Comparison of ENCODE assay signal across 24 cellular contexts in genomic region chr3:126923895-126924294, GRCh38. TPM values are rescaled to one million over a fixed set of nuclear protein-coding genes. Genes with fewer than 3 reads are reported as not detected.
DNase-seq lines count a peak whose midpoint lies in the region; ATAC-seq, FAIRE-seq and TF ChIP-seq lines count a peak whose summit lies in the region.
"Had no signal": no experiment of that assay in that cellular context is flagged by ENCODE, and none has a peak within 500 bp of the region (broad histone marks: within the 10 kb centered on the region; RNA-seq: fewer than 3 reads in every experiment).

No MANE protein-coding gene starts in this region.

- H2BK120ac ChIP-seq in H9 (ENCODE audit: low read depth, low read length, poor library complexity, severe bottlenecking) = no peak overlapping the region

- no peaks in the 10 kb centered on the region for H4K20me1 ChIP-seq in H9 (ENCODE audit: control insufficient read depth, insufficient read depth, insufficient read length)

- H3K27ac Mint-ChIP-seq in T-helper 1 cell treated with Interleukin-12 subunit alpha and Interleukin-12 subunit beta and Interleukin-4 antibody, amounts not matched to agents 30 μg/mL and 1 μg/mL, for 36 hours = peak overlapping the region; percentile 11
- no peak overlapping the region for H3K27ac Mint-ChIP-seq in H9
- H3K27ac Mint-ChIP-seq in dendritic cell treated with granulocyte-macrophage colony-stimulating factor and Interleukin-4, amounts not matched to agents 40 ng/mL and 50 ng/mL, for 4 days = peak overlapping the region; percentile 90
- H3K27ac Mint-ChIP-seq: B cell; CD4-positive, alpha-beta T cell; CD8-positive, alpha-beta T cell had no signal

- H3K56ac ChIP-seq in H9 (ENCODE audit: insufficient read length, low read depth, low read length) = no peak overlapping the region

- TF ChIP-seq EP300 in sigmoid colon (IDR thresholded peaks at IDR 0.05) = no peak

- H4K8ac ChIP-seq in H9 (replicated peaks; ENCODE audit: insufficient read length, low read depth, low read length) = peak overlapping the region; percentile 40

- no peak overlapping the region for H2AFZ ChIP-seq in H9 (ENCODE audit: low read length)

- no peak overlapping the region for H4K5ac ChIP-seq in H9 (ENCODE audit: insufficient read length, low read depth, low read length)

- peaks cover 5% of the 10 kb centered on the region for H3K36me3 Mint-ChIP-seq in T-helper 1 cell treated with Interleukin-12 subunit alpha and Interleukin-12 subunit beta and Interleukin-4 antibody, amounts not matched to agents 30 μg/mL and 1 μg/mL, for 36 hours (ENCODE audit: low read depth)
- peaks cover 0 to 14% (median 9%) of the 10 kb centered on the region in 3 experiments; a peak in 6 of 7 replicates for H3K36me3 Mint-ChIP-seq in H9 (ENCODE audit: insufficient read depth in 1 of 3, low read depth in 3 of 3)
- H3K36me3 Mint-ChIP-seq in dendritic cell treated with granulocyte-macrophage colony-stimulating factor and Interleukin-4, amounts not matched to agents 40 ng/mL and 50 ng/mL, for 4 days (ENCODE audit: low read depth) = peaks cover 6% of the 10 kb centered on the region

- no peak overlapping the region for H2BK15ac ChIP-seq in H9 (ENCODE audit: low read depth, low read length)

- no peak overlapping the region for H3K9ac ChIP-seq in H9 (ENCODE audit: extremely low read depth, insufficient read length, low read length)
- H3K9ac ChIP-seq: BLaER1 treated with 17β-estradiol and CSF1 and Interleukin-3, amounts not matched to agents 10 nM and 100 nM had no signal

- no peak overlapping the region for H2BK12ac ChIP-seq in H9 (ENCODE audit: insufficient read length, low read depth, low read length)

- ATAC-seq in HG03432 (IDR thresholded peaks at IDR 0.05; ENCODE audit: unreplicated experiment) = no peak
- ATAC-seq: A549; CD8-positive, alpha-beta T cell had no signal

- H3K79me2 ChIP-seq in H9 (ENCODE audit: insufficient read depth, low read length) = no peaks in the 10 kb centered on the region

- no peaks in the 10 kb centered on the region for H3K36me3 ChIP-seq in sigmoid colon

- TF ChIP-seq POLR2A in sigmoid colon (IDR thresholded peaks at IDR 0.05) = no peak
- no peak for TF ChIP-seq POLR2A in H54 (IDR thresholded peaks at IDR 0.05; ENCODE audit: low read depth, low read length)

- no peak overlapping the region for H2BK20ac ChIP-seq in H9 (ENCODE audit: low read depth, low read length, poor library complexity, severe bottlenecking)

- DNase-seq in T-helper 1 cell = no peak
- DNase-seq in H9 = no peak
- DNase-seq in sigmoid colon = peak; percentile 35
- no peak for DNase-seq in H54 (ENCODE audit: insufficient read length, low spot score)
- no peak for DNase-seq in HEK293T (ENCODE audit: extremely low spot score)
- DNase-seq: AML-193; Caco-2; Calu3; CD4-positive, alpha-beta T cell; CD8-positive, alpha-beta T cell; DMS79 treated with DMSO at 0.1 percent for 48 hours; GF-D8 had no signal

- WGBS in H9 (ENCODE audit: extremely low coverage, insufficient read length, low lambda C conversion rate) = no CpG with 5 or more reads among the region's 7 CpGs
- WGBS in sigmoid colon, 2 donors = 89 to 95% methylated on average over 7 of the region's 7 CpGs

- H3K4me3 ChIP-seq in sigmoid colon = no peak overlapping the region
- H3K4me3 ChIP-seq: A549; BLaER1 treated with 17β-estradiol and CSF1 and Interleukin-3, amounts not matched to agents 10 nM and 100 nM had no signal

- no peak overlapping the region for H3K4me3 Mint-ChIP-seq in T-helper 1 cell treated with Interleukin-12 subunit alpha and Interleukin-12 subunit beta and Interleukin-4 antibody, amounts not matched to agents 30 μg/mL and 1 μg/mL, for 36 hours
- no peak overlapping the region for H3K4me3 Mint-ChIP-seq in H9
- no peak overlapping the region for H3K4me3 Mint-ChIP-seq in dendritic cell treated with granulocyte-macrophage colony-stimulating factor and Interleukin-4, amounts not matched to agents 40 ng/mL and 50 ng/mL, for 4 days
- H3K4me3 Mint-ChIP-seq: B cell; CD4-positive, alpha-beta T cell; CD8-positive, alpha-beta T cell had no signal

- H2AK5ac ChIP-seq in H9 (ENCODE audit: insufficient read length, low read length) = no peak overlapping the region

- peaks cover 7% of the 10 kb centered on the region for H3K9me3 Mint-ChIP-seq in T-helper 1 cell treated with Interleukin-12 subunit alpha and Interleukin-12 subunit beta and Interleukin-4 antibody, amounts not matched to agents 30 μg/mL and 1 μg/mL, for 36 hours
- peaks cover 11 to 12% of the 10 kb centered on the region in 2 experiments; a peak in 4 of 5 replicates for H3K9me3 Mint-ChIP-seq in H9
- H3K9me3 Mint-ChIP-seq in dendritic cell treated with granulocyte-macrophage colony-stimulating factor and Interleukin-4, amounts not matched to agents 40 ng/mL and 50 ng/mL, for 4 days = no peaks in the 10 kb centered on the region
- H3K9me3 Mint-ChIP-seq: CD4-positive, alpha-beta T cell had no signal

- H3K18ac ChIP-seq in H9 (ENCODE audit: insufficient read length, low read depth, low read length) = no peak overlapping the region

- no peaks in the 10 kb centered on the region for H3K4me1 ChIP-seq in H9 (ENCODE audit: insufficient read depth, low read length)
- peaks cover 0 to 17% (median 9%) of the 10 kb centered on the region in 4 donors for H3K4me1 ChIP-seq in sigmoid colon

- no peaks in the 10 kb centered on the region for H3K23me2 ChIP-seq in H9 (ENCODE audit: insufficient read length, low read depth, low read length, poor library complexity, severe bottlenecking)

- CTCF ChIA-PET in HEK293T (lab: Yijun Ruan, JAX) = no interaction called here

- no peaks in the 10 kb centered on the region for H3K79me1 ChIP-seq in H9 (ENCODE audit: insufficient read depth, low read depth, low read length, poor library complexity, severe bottlenecking)

- POLR2A ChIA-PET in HEK293T (lab: Yijun Ruan, JAX) = no interaction called here

- no peak for FAIRE-seq in H54 (lab: Jason Lieb, UNC)
- FAIRE-seq: A549, D721Med, G401.6, GM12891, GM19239 had no signal

- H3K4ac ChIP-seq in H9 (ENCODE audit: low read depth, low read length) = no peak overlapping the region

- H3K27ac ChIP-seq in H9 (ENCODE audit: insufficient read length, low read depth, low read length) (no peak overlapping the region), sigmoid colon (no peak overlapping the region)
- H3K27ac ChIP-seq: 22Rv1; BLaER1 treated with 17β-estradiol and CSF1 and Interleukin-3, amounts not matched to agents 10 nM and 100 nM; C4-2B had no signal

- H3K23ac ChIP-seq in H9 (ENCODE audit: insufficient read length, low read depth, low read length) = no peak overlapping the region

- H3K4me2 ChIP-seq in H9 (ENCODE audit: insufficient read depth, insufficient read length, low read length) = no peak overlapping the region
- H3K4me2 ChIP-seq: A549 had no signal

- TF ChIP-seq CTCF in H9 (conservative IDR thresholded peaks at IDR 0.05) (no peak), sigmoid colon (IDR thresholded peaks at IDR 0.05) (no peak)

- H3K14ac ChIP-seq in H9 (ENCODE audit: insufficient read depth, low read length) = no peak overlapping the region

- H3K27me3 Mint-ChIP-seq in T-helper 1 cell treated with Interleukin-12 subunit alpha and Interleukin-12 subunit beta and Interleukin-4 antibody, amounts not matched to agents 30 μg/mL and 1 μg/mL, for 36 hours (ENCODE audit: low read depth) = peaks cover 16% of the 10 kb centered on the region
- H3K27me3 Mint-ChIP-seq in H9 (ENCODE audit: low read depth) = no peaks in the 10 kb centered on the region; the same call in 1 of the 2 replicates
- H3K27me3 Mint-ChIP-seq in dendritic cell treated with granulocyte-macrophage colony-stimulating factor and Interleukin-4, amounts not matched to agents 40 ng/mL and 50 ng/mL, for 4 days = peaks cover 73% of the 10 kb centered on the region
- H3K27me3 Mint-ChIP-seq: CD4-positive, alpha-beta T cell had no signal

- no peaks in the 10 kb centered on the region for H3K9me3 ChIP-seq in H9 (ENCODE audit: control insufficient read depth, low read depth, low read length)
- H3K9me3 ChIP-seq in sigmoid colon = no peaks in the 10 kb centered on the region
- H3K9me3 ChIP-seq: Caco-2 had no signal

- peaks cover 18% of the 10 kb centered on the region for H3K4me1 Mint-ChIP-seq in T-helper 1 cell treated with Interleukin-12 subunit alpha and Interleukin-12 subunit beta and Interleukin-4 antibody, amounts not matched to agents 30 μg/mL and 1 μg/mL, for 36 hours (ENCODE audit: low read depth)
- peaks cover 0 to 5% of the 10 kb centered on the region in 2 experiments; a peak in 1 of 4 replicates for H3K4me1 Mint-ChIP-seq in H9
- H3K4me1 Mint-ChIP-seq in dendritic cell treated with granulocyte-macrophage colony-stimulating factor and Interleukin-4, amounts not matched to agents 40 ng/mL and 50 ng/mL, for 4 days (ENCODE audit: low read depth) = peaks cover 43% of the 10 kb centered on the region

- intact Hi-C loops in dendritic cell treated with granulocyte-macrophage colony-stimulating factor and Interleukin-4, amounts not matched to agents 40 ng/mL and 50 ng/mL, for 4 days (cut with micrococcal nuclease) = loop anchor here (2.0 kb wide), 1 partner anchor 13 kb away; no protein-coding TSS in a partner anchor
- intact Hi-C loops in sigmoid colon (cut with DNase I) = no loop called here

- no peak overlapping the region for H4K91ac ChIP-seq in H9 (ENCODE audit: insufficient read length, low read depth, low read length)

- no peak overlapping the region for H3T11ph ChIP-seq in H9 (ENCODE audit: low read length)

- no peaks in the 10 kb centered on the region for H3K27me3 ChIP-seq in H9 (ENCODE audit: insufficient read depth, low read length)
- no peaks in the 10 kb centered on the region for H3K27me3 ChIP-seq in sigmoid colon

- H2BK5ac ChIP-seq in H9 (ENCODE audit: insufficient read length, low read length) = no peak overlapping the region

TF ChIP-seq in HEK293T, 16 proteins besides CTCF, POLR2A, EP300 and RAD21 (continues in another document):
- TF ChIP-seq CTBP1 (IDR thresholded peaks at IDR 0.05; ENCODE audit: borderline replicate concordance) (no peak), BHLHE40 (IDR thresholded peaks at IDR 0.05; ENCODE audit: borderline replicate concordance) (no peak), FOXA1 (IDR thresholded peaks at IDR 0.05) (no peak), NFRKB (IDR thresholded peaks at IDR 0.05) (no peak), ZNF384 (IDR thresholded peaks at IDR 0.05) (no peak), TARDBP (IDR thresholded peaks at IDR 0.05) (no peak), L3MBTL2 (conservative IDR thresholded peaks at IDR 0.05) (no peak), SUZ12 (IDR thresholded peaks at IDR 0.05) (no peak), SP1 (IDR thresholded peaks at IDR 0.05) (no peak), LEF1 (IDR thresholded peaks at IDR 0.05; ENCODE audit: borderline replicate concordance) (no peak), FOXM1 (IDR thresholded peaks at IDR 0.05; ENCODE audit: borderline replicate concordance) (no peak), ARNT (IDR thresholded peaks at IDR 0.05) (no peak), ELF4 (IDR thresholded peaks at IDR 0.05) (no peak)

RNA-seq across cellular contexts. Expression of gene PLXNA1, which starts 59.0 kb away (rescaled TPM):
- total RNA-seq in H9 (2021) (39.6 and 42.1 TPM in 2 replicates), sigmoid colon (10 to 100 TPM in 2 of 4 donors, 1 to 10 TPM in 2; 7.5 to 29.6 (median 13.0) TPM)
- polyA plus RNA-seq in sigmoid colon = 10 to 100 TPM in 1 of 3 donors, 1 to 10 TPM in 1, under 1 TPM in 1; 0.60 to 15.3 (median 3.5) TPM

Comparison
In these comparisons a context has a peak if more than half of its experiments do, and no peak if none do; other contexts are left out.
1. H3K27ac Mint-ChIP-seq: peak in T-helper 1 cell treated with Interleukin-12 subunit alpha and Interleukin-12 subunit beta and Interleukin-4 antibody, amounts not matched to agents 30 μg/mL and 1 μg/mL, for 36 hours (single experiment) and dendritic cell treated with granulocyte-macrophage colony-stimulating factor and Interleukin-4, amounts not matched to agents 40 ng/mL and 50 ng/mL, for 4 days (single experiment); none in H9 (0 of 3).